ENCODE assay signal across 12 cellular contexts in genomic region chr14:22489957-22490950, GRCh38.
DNase-seq lines count a peak whose midpoint lies in the region; ATAC-seq and TF ChIP-seq lines count a peak whose summit lies in the region.
"Had no signal": no experiment of that assay in that cellular context is flagged by ENCODE, and none has a peak within 500 bp of the region (broad histone marks: within the 10 kb centered on the region; RNA-seq: fewer than 3 reads in every experiment).

No MANE protein-coding gene starts in this region.

- POLR2A ChIA-PET in activated CD8-positive, alpha-beta T cell treated with anti-CD3 and anti-CD28 coated beads, Interleukin-2, amount 10 ng/mL, durations not matched to agents 7 days and 5 days (lab: Charles Lee): interaction anchor here (0.6 to 8.0 kb wide), 7 partner anchors 11 to 567 kb away, joined by 3 to 34 read pairs (median 7); no protein-coding TSS in a partner anchor
- POLR2A ChIA-PET in naive thymus-derived CD4-positive, alpha-beta T cell (lab: Charles Lee): interaction anchor here (0.9 to 36.7 kb wide), 8 partner anchors 9 to 638 kb away, joined by 3 to 709 read pairs (median 4); no protein-coding TSS in a partner anchor

- peaks cover 84% of the 10 kb centered on the region for H3K36me3 Mint-ChIP-seq in activated CD8-positive, alpha-beta T cell treated with anti-CD3 and anti-CD28 coated beads, Interleukin-2, amount 10 ng/mL, durations not matched to agents 7 days and 5 days (ENCODE audit: low read depth)
- H3K36me3 Mint-ChIP-seq in naive thymus-derived CD4-positive, alpha-beta T cell: peaks cover 0 to 65% (median 40%) of the 10 kb centered on the region in 5 donors

- H3K27me3 ChIP-seq in DOHH2 (ENCODE audit: control insufficient read depth, low read length): no peaks in the 10 kb centered on the region
- H3K27me3 ChIP-seq in naive thymus-derived CD4-positive, alpha-beta T cell (ENCODE audit: control insufficient read depth in 2 of 2, insufficient read depth in 2 of 2, low read length in 2 of 2): no peaks in the 10 kb centered on the region
- H3K27me3 ChIP-seq in sigmoid colon: no peaks in the 10 kb centered on the region
- H3K27me3 ChIP-seq: upper lobe of left lung had no signal

- peak overlapping the region; percentile 75 for H3K4me3 ChIP-seq in DOHH2 (ENCODE audit: low read length)
- peak overlapping the region; percentile 50 for H3K4me3 ChIP-seq in naive thymus-derived CD4-positive, alpha-beta T cell (ENCODE audit: low read length)
- H3K4me3 ChIP-seq in sigmoid colon: no peak overlapping the region
- H3K4me3 ChIP-seq: upper lobe of left lung had no signal

- DNase-seq in activated CD8-positive, alpha-beta T cell treated with anti-CD3 and anti-CD28 coated beads, Interleukin-2, amount 10 ng/mL, durations not matched to agents 7 days and 5 days: no peak
- DNase-seq in naive thymus-derived CD4-positive, alpha-beta T cell: peak in 1 of 9 donors; percentile 33
- DNase-seq in sigmoid colon: no peak
- DNase-seq in NCI-H1048 (lab: John Stamatoyannopoulos, UW): no peak
- DNase-seq: kidney glomerular epithelial cell, small intestine, upper lobe of left lung had no signal

- no peaks in the 10 kb centered on the region for H3K9me2 ChIP-seq in DOHH2 (replicated peaks; ENCODE audit: control insufficient read depth, low read length)

- peaks cover 35% of the 10 kb centered on the region for H3F3A ChIP-seq in DOHH2 (ENCODE audit: control insufficient read depth, insufficient read depth)

- TF ChIP-seq EP300 in sigmoid colon (IDR thresholded peaks at IDR 0.05): no peak

- H3K36me3 ChIP-seq in DOHH2 (ENCODE audit: control insufficient read depth, low read length) (peaks cover 36% of the 10 kb centered on the region), sigmoid colon (no peaks in the 10 kb centered on the region)
- peaks cover 0 to 2% (median 0%) of the 10 kb centered on the region in 3 experiments for H3K36me3 ChIP-seq in naive thymus-derived CD4-positive, alpha-beta T cell (ENCODE audit: control insufficient read depth in 2 of 3, insufficient read depth in 3 of 3, low read length in 3 of 3)
- H3K36me3 ChIP-seq: upper lobe of left lung had no signal

- H4K20me1 ChIP-seq in DOHH2 (ENCODE audit: control insufficient read depth, insufficient read depth, low read depth, low read length): no peaks in the 10 kb centered on the region

- CTCF ChIA-PET in activated CD8-positive, alpha-beta T cell treated with anti-CD3 and anti-CD28 coated beads, Interleukin-2, amount 10 ng/mL, durations not matched to agents 7 days and 5 days (lab: Charles Lee): interaction anchor here (0.9 to 2.4 kb wide), 2 partner anchors 18 to 66 kb away, joined by 3 to 6 read pairs; no protein-coding TSS in a partner anchor
- CTCF ChIA-PET in naive thymus-derived CD4-positive, alpha-beta T cell (lab: Charles Lee): interaction anchor here (0.7 kb wide), 1 partner anchor 95 kb away, joined by 4 read pairs; no protein-coding TSS in a partner anchor

- H3K79me2 ChIP-seq in DOHH2 (ENCODE audit: control insufficient read depth, low read length): peaks cover 69% of the 10 kb centered on the region

- 67 to 73% methylated on average over 9 of the region's 9 CpGs for WGBS in sigmoid colon, 2 donors

- intact Hi-C loops in naive thymus-derived CD4-positive, alpha-beta T cell (cut with micrococcal nuclease): loop anchor here (5.0 to 10.0 kb wide), 6 partner anchors 168 to 623 kb away; no protein-coding TSS in a partner anchor
- intact Hi-C loops in sigmoid colon (cut with DNase I): no loop called here

- H3K27me3 Mint-ChIP-seq in activated CD8-positive, alpha-beta T cell treated with anti-CD3 and anti-CD28 coated beads, Interleukin-2, amount 10 ng/mL, durations not matched to agents 7 days and 5 days (ENCODE audit: low read depth): no peaks in the 10 kb centered on the region
- H3K27me3 Mint-ChIP-seq in naive thymus-derived CD4-positive, alpha-beta T cell: no peaks in the 10 kb centered on the region

- H3K4me1 Mint-ChIP-seq in activated CD8-positive, alpha-beta T cell treated with anti-CD3 and anti-CD28 coated beads, Interleukin-2, amount 10 ng/mL, durations not matched to agents 7 days and 5 days (ENCODE audit: low read depth): peaks cover 8% of the 10 kb centered on the region
- H3K4me1 Mint-ChIP-seq in naive thymus-derived CD4-positive, alpha-beta T cell: peaks cover 5 to 58% (median 12%) of the 10 kb centered on the region in 7 donors

- H3K9me3 Mint-ChIP-seq in activated CD8-positive, alpha-beta T cell treated with anti-CD3 and anti-CD28 coated beads, Interleukin-2, amount 10 ng/mL, durations not matched to agents 7 days and 5 days (ENCODE audit: insufficient read depth): no peaks in the 10 kb centered on the region
- H3K9me3 Mint-ChIP-seq in naive thymus-derived CD4-positive, alpha-beta T cell: peaks cover 0 to 3% (median 0%) of the 10 kb centered on the region in 11 donors

- TF ChIP-seq POLR2A in GM15510 (IDR thresholded peaks at IDR 0.05; ENCODE audit: borderline replicate concordance, extremely low read depth, insufficient read length) (peak; percentile 21), sigmoid colon (IDR thresholded peaks at IDR 0.05) (no peak)

- peaks cover 99% of the 10 kb centered on the region for H3K4me1 ChIP-seq in DOHH2 (ENCODE audit: control insufficient read depth, low read length)
- no peaks in the 10 kb centered on the region for H3K4me1 ChIP-seq in naive thymus-derived CD4-positive, alpha-beta T cell (ENCODE audit: control insufficient read depth in 2 of 2, insufficient read depth in 2 of 2, low read length in 2 of 2)
- peaks cover 0 to 6% (median 0%) of the 10 kb centered on the region in 4 donors for H3K4me1 ChIP-seq in sigmoid colon
- H3K4me1 ChIP-seq: upper lobe of left lung had no signal

- peak overlapping the region; percentile 93 for H3K27ac Mint-ChIP-seq in activated CD8-positive, alpha-beta T cell treated with anti-CD3 and anti-CD28 coated beads, Interleukin-2, amount 10 ng/mL, durations not matched to agents 7 days and 5 days
- H3K27ac Mint-ChIP-seq in naive thymus-derived CD4-positive, alpha-beta T cell: peak overlapping the region; percentile 79 to 97 (median 95)

- no peak for ATAC-seq in activated CD8-positive, alpha-beta T cell treated with anti-CD3 and anti-CD28 coated beads, Interleukin-2, amount 10 ng/mL, durations not matched to agents 7 days and 5 days
- ATAC-seq in naive thymus-derived CD4-positive, alpha-beta T cell: no peak
- ATAC-seq in GM19324 (IDR thresholded peaks at IDR 0.05; ENCODE audit: low FRiP score, unreplicated experiment) (no peak), GM18511 (IDR thresholded peaks at IDR 0.05; ENCODE audit: unreplicated experiment) (no peak)
- ATAC-seq: HCT116 had no signal

- peak overlapping the region; percentile 80 for H3K4me2 ChIP-seq in DOHH2 (ENCODE audit: low read length)

- peak overlapping the region; percentile 86 for H3K4me3 Mint-ChIP-seq in activated CD8-positive, alpha-beta T cell treated with anti-CD3 and anti-CD28 coated beads, Interleukin-2, amount 10 ng/mL, durations not matched to agents 7 days and 5 days
- peak overlapping the region; percentile 79 to 96 (median 89) for H3K4me3 Mint-ChIP-seq in naive thymus-derived CD4-positive, alpha-beta T cell

- H3K27ac ChIP-seq in DOHH2 (ENCODE audit: low read depth, low read length): peak overlapping the region; percentile 92
- peak overlapping the region; percentile 90 for H3K27ac ChIP-seq in naive thymus-derived CD4-positive, alpha-beta T cell (ENCODE audit: low read depth, low read length)
- no peak overlapping the region for H3K27ac ChIP-seq in sigmoid colon

- H3K9me3 ChIP-seq in DOHH2 (ENCODE audit: control insufficient read depth, insufficient read depth, low read length): no peaks in the 10 kb centered on the region
- no peaks in the 10 kb centered on the region for H3K9me3 ChIP-seq in naive thymus-derived CD4-positive, alpha-beta T cell (ENCODE audit: control insufficient read depth in 2 of 3, low read length in 3 of 3)
- H3K9me3 ChIP-seq in sigmoid colon: no peaks in the 10 kb centered on the region
- H3K9me3 ChIP-seq: upper lobe of left lung had no signal

- TF ChIP-seq CTCF in DOHH2 (IDR thresholded peaks at IDR 0.05; ENCODE audit: low read depth, low read length, poor library complexity, severe bottlenecking): no peak
- TF ChIP-seq CTCF in sigmoid colon (IDR thresholded peaks at IDR 0.05): no peak

Comparison
In these comparisons a context has a peak if more than half of its experiments do, and no peak if none do; other contexts are left out.
1. H3K27ac ChIP-seq: peak in DOHH2 (single experiment) and naive thymus-derived CD4-positive, alpha-beta T cell (single experiment); none in sigmoid colon (0 of 4).
2. H3K4me3 ChIP-seq: peak in DOHH2 (single experiment) and naive thymus-derived CD4-positive, alpha-beta T cell (single experiment); none in sigmoid colon (0 of 4).